ENCODE assay signal across 8 cellular contexts in the genomic region with DNA sequence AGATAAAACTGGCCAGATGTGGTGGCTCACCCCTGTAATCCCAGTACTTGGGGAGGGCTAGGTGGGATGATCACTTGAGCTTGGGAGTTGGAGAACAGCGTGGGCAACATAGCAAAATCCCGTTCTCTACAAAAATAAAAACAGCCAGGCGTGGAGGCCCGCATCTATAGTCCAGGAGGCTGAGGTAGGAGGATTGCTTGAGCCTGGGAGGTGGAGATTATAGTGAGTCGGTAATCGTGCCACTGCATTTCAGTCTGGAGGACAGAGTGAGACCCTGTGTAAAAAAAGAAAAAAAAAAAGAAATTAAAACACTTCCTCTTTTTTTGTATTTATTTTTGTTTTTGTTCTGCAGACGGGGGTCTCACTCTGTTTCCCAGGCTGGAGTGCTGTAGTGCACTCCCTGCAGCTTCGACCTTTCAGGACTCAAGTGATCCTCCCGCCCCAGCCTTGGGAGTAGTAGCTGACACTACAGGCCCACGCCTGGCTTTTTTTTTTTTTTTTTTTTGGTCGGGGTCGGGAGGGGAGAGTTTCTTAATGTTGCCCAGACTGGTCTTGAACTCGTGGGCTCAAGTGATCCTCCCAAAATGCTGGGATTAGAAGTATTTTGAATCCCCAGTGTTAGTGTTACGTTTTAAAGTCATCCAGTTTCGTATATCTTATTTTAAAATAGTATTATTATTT. TPM values are rescaled to one million over a fixed set of nuclear protein-coding genes. Genes with fewer than 3 reads are reported as not detected.
DNase-seq lines count a peak whose midpoint lies in the region; ATAC-seq and TF ChIP-seq lines count a peak whose summit lies in the region.

No MANE protein-coding gene starts in this region.

- H3K36me3 ChIP-seq in naive thymus-derived CD4-positive, alpha-beta T cell (ENCODE audit: control insufficient read depth in 2 of 3, insufficient read depth in 3 of 3, low read length in 3 of 3) = peaks cover 0 to 11% (median 0%) of the 10 kb centered on the region in 3 experiments

- peaks cover 25 to 29% of the 10 kb centered on the region in 2 donors for H3K4me1 ChIP-seq in naive thymus-derived CD4-positive, alpha-beta T cell (ENCODE audit: control insufficient read depth in 2 of 2, insufficient read depth in 2 of 2, low read length in 2 of 2)

- H3K36me3 Mint-ChIP-seq in IgD-negative memory B cell = peaks cover 3% of the 10 kb centered on the region
- peaks cover 0 to 7% (median 3%) of the 10 kb centered on the region in 5 donors for H3K36me3 Mint-ChIP-seq in naive thymus-derived CD4-positive, alpha-beta T cell

- H3K27me3 ChIP-seq in AG04450 (ENCODE audit: control insufficient read depth, insufficient read depth, low read length) = no peaks in the 10 kb centered on the region
- no peaks in the 10 kb centered on the region for H3K27me3 ChIP-seq in naive thymus-derived CD4-positive, alpha-beta T cell (ENCODE audit: control insufficient read depth in 2 of 2, insufficient read depth in 2 of 2, low read length in 2 of 2)

- H3K4me1 Mint-ChIP-seq in IgD-negative memory B cell = peaks cover 22 to 33% (median 27%) of the 10 kb centered on the region in 3 donors
- peaks cover 36 to 56% (median 37%) of the 10 kb centered on the region in 7 donors for H3K4me1 Mint-ChIP-seq in naive thymus-derived CD4-positive, alpha-beta T cell

- peak overlapping the region; percentile 78 to 98 (median 94) for H3K27ac Mint-ChIP-seq in IgD-negative memory B cell
- peak overlapping the region; percentile 69 to 97 (median 85) for H3K27ac Mint-ChIP-seq in naive thymus-derived CD4-positive, alpha-beta T cell

- ATAC-seq in naive thymus-derived CD4-positive, alpha-beta T cell = no peak
- no peak for ATAC-seq in GM21381 (IDR thresholded peaks at IDR 0.05; ENCODE audit: unreplicated experiment)

- peak overlapping the region; percentile 91 for H3K4me3 ChIP-seq in AG04450 (ENCODE audit: low read depth, low read length)
- H3K4me3 ChIP-seq in choroid plexus epithelial cell (ENCODE audit: low read depth, low read length) = peak overlapping the region; percentile 96
- H3K4me3 ChIP-seq in naive thymus-derived CD4-positive, alpha-beta T cell (ENCODE audit: low read length) = peak overlapping the region; percentile 99

- no peak overlapping the region for H3K27ac ChIP-seq in AG04450 (ENCODE audit: low read depth, low read length)
- H3K27ac ChIP-seq in naive thymus-derived CD4-positive, alpha-beta T cell (ENCODE audit: low read depth, low read length) = peak overlapping the region; percentile 98

- H3K27me3 Mint-ChIP-seq in IgD-negative memory B cell = no peaks in the 10 kb centered on the region
- H3K27me3 Mint-ChIP-seq in naive thymus-derived CD4-positive, alpha-beta T cell = no peaks in the 10 kb centered on the region

- no peaks in the 10 kb centered on the region for H3K9me3 Mint-ChIP-seq in IgD-negative memory B cell
- H3K9me3 Mint-ChIP-seq in naive thymus-derived CD4-positive, alpha-beta T cell = no peaks in the 10 kb centered on the region

- DNase-seq in AG04450 (ENCODE audit: low read depth, low spot score) (no peak), choroid plexus epithelial cell (ENCODE audit: low read depth) (no peak), NCI-H1694 (lab: John Stamatoyannopoulos, UW) (no peak), NCI-H2081 treated with DMSO at 0.1 percent for 48 hours (lab: John Stamatoyannopoulos, UW) (no peak)
- no peak for DNase-seq in naive thymus-derived CD4-positive, alpha-beta T cell
- no peak for DNase-seq in stimulated activated CD4-positive, alpha-beta T cell treated with anti-CD3 and anti-CD28 coated beads, Interleukin-4, amount 100 ng/mL, for 24 hours

- POLR2A ChIA-PET in AG04450 (lab: Yijun Ruan, JAX) = interaction anchor here (0.6 kb wide), 1 partner anchor 10 kb away, joined by 3 read pairs; no protein-coding TSS in a partner anchor
- POLR2A ChIA-PET in naive thymus-derived CD4-positive, alpha-beta T cell (lab: Charles Lee) = interaction anchor here (0.6 to 6.3 kb wide), 9 partner anchors 8 to 89 kb away, joined by 3 to 107 read pairs (median 5); a partner anchor contains a TSS

- intact Hi-C loops in naive thymus-derived CD4-positive, alpha-beta T cell (cut with micrococcal nuclease) = loop anchor here in 1 of 2 donors (10.0 kb wide), 1 partner anchor 432 kb away; a partner anchor contains a TSS

- peak overlapping the region; percentile 75 to 99 (median 98) for H3K4me3 Mint-ChIP-seq in IgD-negative memory B cell
- H3K4me3 Mint-ChIP-seq in naive thymus-derived CD4-positive, alpha-beta T cell = peak overlapping the region; percentile 83 to 98 (median 96)

- H3K9me3 ChIP-seq in AG04450 (ENCODE audit: control insufficient read depth, insufficient read depth, low read length) = no peaks in the 10 kb centered on the region; the same call in 1 of the 2 replicates
- no peaks in the 10 kb centered on the region for H3K9me3 ChIP-seq in naive thymus-derived CD4-positive, alpha-beta T cell (ENCODE audit: control insufficient read depth in 2 of 3, low read length in 3 of 3)

- CTCF ChIA-PET in AG04450 (lab: Charles Lee) = interaction anchor here (0.7 to 3.1 kb wide), 3 partner anchors 14 to 65 kb away, joined by 4 to 21 read pairs (median 9); a partner anchor contains a TSS
- CTCF ChIA-PET in naive thymus-derived CD4-positive, alpha-beta T cell (lab: Charles Lee) = interaction anchor here (7.3 kb wide), 1 partner anchor 14 kb away, joined by 44 read pairs; a partner anchor contains a TSS

- no peak for TF ChIP-seq CTCF in AG04450 (IDR thresholded peaks at IDR 0.05; ENCODE audit: low read depth, low read length)
- TF ChIP-seq CTCF in choroid plexus epithelial cell (conservative IDR thresholded peaks at IDR 0.05; ENCODE audit: low read depth, low read length) = no peak

RNA-seq across cellular contexts. Expression of a gene that starts 1.5 kb away (rescaled TPM):
- polyA plus RNA-seq in AG04450 (2011; rRNA removed) (225 and 260 TPM in 2 replicates), IgD-negative memory B cell (161 TPM)
- polyA minus RNA-seq in AG04450 (2011; rRNA and poly(A)+ RNA removed) = 193 and 205 TPM in 2 replicates
- 100 to 1,000 TPM; 176 to 303 (median 286) TPM for total RNA-seq in naive thymus-derived CD4-positive, alpha-beta T cell
- 100 to 1,000 TPM; 130 to 231 TPM for polyA plus RNA-seq in naive thymus-derived CD4-positive, alpha-beta T cell

RNA-seq across cellular contexts. Expression of a gene that starts 12.8 kb away (rescaled TPM):
- polyA plus RNA-seq in AG04450 (2011; rRNA removed) (6.3 and 6.5 TPM in 2 replicates), IgD-negative memory B cell (34.3 TPM)
- 3.4 and 5.0 TPM in 2 replicates for polyA minus RNA-seq in AG04450 (2011; rRNA and poly(A)+ RNA removed)
- 10 to 100 TPM in 2 of 5 experiments, 1 to 10 TPM in 3; 2.6 to 13.3 (median 7.0) TPM for total RNA-seq in naive thymus-derived CD4-positive, alpha-beta T cell
- polyA plus RNA-seq in naive thymus-derived CD4-positive, alpha-beta T cell = 1 to 10 TPM; 3.0 to 8.6 TPM

RNA-seq across cellular contexts. Expression of a gene that starts 51.1 kb away (rescaled TPM):
- 11.3 and 13.7 TPM in 2 replicates for polyA plus RNA-seq in AG04450 (2011; rRNA removed)
- polyA minus RNA-seq in AG04450 (2011; rRNA and poly(A)+ RNA removed) = 14.1 and 14.9 TPM in 2 replicates
- 5.4 TPM for polyA plus RNA-seq in IgD-negative memory B cell
- 10 to 100 TPM; 24.6 to 52.9 (median 30.7) TPM for total RNA-seq in naive thymus-derived CD4-positive, alpha-beta T cell
- polyA plus RNA-seq in naive thymus-derived CD4-positive, alpha-beta T cell = 10 to 100 TPM in 1 of 2 donors, 1 to 10 TPM in 1; 8.9 to 10.7 TPM
